ENCODE assay signal across 7 cellular contexts in genomic region chr5:9572246-9572645, GRCh38. TPM values are rescaled to one million over a fixed set of nuclear protein-coding genes. Genes with fewer than 3 reads are reported as not detected.
"Had no signal": no experiment of that assay in that cellular context is flagged by ENCODE, and none has a peak within 500 bp of the region (broad histone marks: within the 10 kb centered on the region; RNA-seq: fewer than 3 reads in every experiment).

No MANE protein-coding gene starts in this region.

- DNase-seq: IMR-90 had no signal

- H3K27ac ChIP-seq: HL-60 had no signal

- ATAC-seq: HepG2, K562 had no signal

- H3K27me3 Mint-ChIP-seq: IgD-negative memory B cell had no signal

- H3K27ac Mint-ChIP-seq: IgD-negative memory B cell had no signal

- H3K36me3 Mint-ChIP-seq: IgD-negative memory B cell had no signal

- H3K4me3 Mint-ChIP-seq: IgD-negative memory B cell had no signal

- H3K4me3 ChIP-seq: K562 had no signal

RNA-seq across cellular contexts. Expression of gene SEMA5A, which starts 26.4 kb away (rescaled TPM):
- total RNA-seq: HepG2, HT-29 had no signal
- polyA plus RNA-seq: IgD-negative memory B cell, K562 had no signal

RNA-seq across cellular contexts. Expression of gene TAS2R1, which starts 57.9 kb away (rescaled TPM):
- total RNA-seq: HepG2, HT-29, HT1080, IMR-90, K562 had no signal
- polyA plus RNA-seq: HepG2, IgD-negative memory B cell, IMR-90, K562 had no signal
